Comparison of ENCODE assay signal across 18 cellular contexts in the genomic region with DNA sequence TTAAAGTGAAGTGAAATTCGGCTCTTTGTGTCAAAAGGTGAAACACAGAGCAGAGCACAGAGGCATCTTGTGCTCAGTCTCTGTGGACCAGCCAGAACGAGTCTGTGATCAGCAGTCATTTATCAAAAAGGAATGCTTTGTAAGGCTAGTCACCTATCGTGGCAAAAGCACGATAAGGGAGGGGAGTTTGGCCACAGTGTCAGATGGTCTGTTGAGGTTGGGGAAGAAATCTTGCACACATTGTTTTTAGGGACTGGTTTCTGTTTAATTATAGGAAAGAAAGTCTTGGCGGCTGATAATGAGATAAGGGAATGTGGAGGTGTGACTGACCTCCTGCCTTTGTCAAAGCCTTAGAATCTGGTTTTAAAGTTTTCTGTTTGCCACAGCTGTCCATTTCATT. TPM values are rescaled to one million over a fixed set of nuclear protein-coding genes. Genes with fewer than 3 reads are reported as not detected.
DNase-seq lines count a peak whose midpoint lies in the region; FAIRE-seq and TF ChIP-seq lines count a peak whose summit lies in the region.
"Had no signal": no experiment of that assay in that cellular context is flagged by ENCODE, and none has a peak within 500 bp of the region (broad histone marks: within the 10 kb centered on the region; RNA-seq: fewer than 3 reads in every experiment).

No MANE protein-coding gene starts in this region.

- H3K4me1 Mint-ChIP-seq in endothelial cell (ENCODE audit: unreplicated experiment) (peaks cover 43% of the 10 kb centered on the region), nephron (peaks cover 18% of the 10 kb centered on the region)

- peak overlapping the region; percentile 29 for H3K4me3 Mint-ChIP-seq in endothelial cell (ENCODE audit: unreplicated experiment)
- no peak overlapping the region for H3K4me3 Mint-ChIP-seq in nephron
- H3K4me3 Mint-ChIP-seq: dendritic cell treated with granulocyte-macrophage colony-stimulating factor and Interleukin-4, amounts not matched to agents 40 ng/mL and 50 ng/mL, for 4 days; naive thymus-derived CD8-positive, alpha-beta T cell had no signal

- no peak for TF ChIP-seq POLR2A in GM12891 (IDR thresholded peaks at IDR 0.05; ENCODE audit: low read depth, low read length)

- FAIRE-seq in GM12891 (lab: Jason Lieb, UNC) = peak; percentile 41

- no peaks in the 10 kb centered on the region for H3K9me3 ChIP-seq in SK-N-MC (ENCODE audit: low read depth, low read length)
- H3K9me3 ChIP-seq: right lobe of liver had no signal

- no peak overlapping the region for H3K27ac ChIP-seq in SK-N-MC
- H3K27ac ChIP-seq: right lobe of liver, VCaP had no signal

- TF ChIP-seq CTCF in endothelial cell (IDR thresholded peaks at IDR 0.05; ENCODE audit: unreplicated experiment) (no peak), nephron (IDR thresholded peaks at IDR 0.05; ENCODE audit: unreplicated experiment in 3 of 3) (no peak)

- H3K27me3 Mint-ChIP-seq in endothelial cell (ENCODE audit: unreplicated experiment) = peaks cover 5% of the 10 kb centered on the region
- no peaks in the 10 kb centered on the region for H3K27me3 Mint-ChIP-seq in nephron (ENCODE audit: low read depth)
- H3K27me3 Mint-ChIP-seq: naive thymus-derived CD8-positive, alpha-beta T cell had no signal

- peak overlapping the region; percentile 19; the same call in 1 of the 2 replicates for H3K4me3 ChIP-seq in SK-N-MC
- H3K4me3 ChIP-seq: right lobe of liver had no signal

- H3K27ac Mint-ChIP-seq in endothelial cell (ENCODE audit: unreplicated experiment) = peak overlapping the region; percentile 85
- H3K27ac Mint-ChIP-seq in nephron = peak overlapping the region; percentile 8 to 85 (median 18)
- H3K27ac Mint-ChIP-seq: dendritic cell treated with granulocyte-macrophage colony-stimulating factor and Interleukin-4, amounts not matched to agents 40 ng/mL and 50 ng/mL, for 4 days had no signal

- DNase-seq in GM12891 (ENCODE audit: insufficient read length, low spot score) (no peak), SK-N-MC (ENCODE audit: low read depth, low spot score) (no peak), endothelial cell (ENCODE audit: low spot score) (peak; percentile 7), COLO829 (ENCODE audit: low spot score) (no peak), cortex of kidney (lab: John Stamatoyannopoulos, UW) (no peak), NOMO-1 treated with DMSO at 0.1 percent for 48 hours (lab: John Stamatoyannopoulos, UW; ENCODE audit: unreplicated experiment) (no peak), NCI-H2171 treated with DMSO at 0.1 percent for 48 hours (lab: John Stamatoyannopoulos, UW) (no peak)
- DNase-seq: activated CD8-positive, alpha-beta memory T cell treated with anti-CD3 and anti-CD28 coated beads for 24 hours; amygdala; hippocampal formation; Kasumi-1; naive thymus-derived CD8-positive, alpha-beta T cell; NCI-H1436; right lobe of liver; stimulated activated CD4-positive, alpha-beta T cell treated with anti-CD3 and anti-CD28 coated beads, Interleukin-1b, Interleukin-23, amount 100 ng/mL, for 48 hours had no signal

- H3K9ac ChIP-seq in SK-N-MC (ENCODE audit: insufficient read length) = no peak overlapping the region

- H3K9me3 Mint-ChIP-seq in endothelial cell (ENCODE audit: unreplicated experiment) (no peaks in the 10 kb centered on the region), nephron (no peaks in the 10 kb centered on the region)
- H3K9me3 Mint-ChIP-seq: dendritic cell treated with granulocyte-macrophage colony-stimulating factor and Interleukin-4, amounts not matched to agents 40 ng/mL and 50 ng/mL, for 4 days had no signal

- H3K36me3 ChIP-seq in SK-N-MC (ENCODE audit: insufficient read depth, low read length) = no peaks in the 10 kb centered on the region
- H3K36me3 ChIP-seq: right lobe of liver had no signal

- H3K36me3 Mint-ChIP-seq in endothelial cell (ENCODE audit: low read depth, unreplicated experiment) (peaks cover 7% of the 10 kb centered on the region), nephron (ENCODE audit: low read depth) (peaks cover 11% of the 10 kb centered on the region)

TF ChIP-seq in GM12891, 5 proteins besides CTCF, POLR2A, EP300 and RAD21:
- no peak for TF ChIP-seq PAX5 (IDR thresholded peaks at IDR 0.05; ENCODE audit: insufficient read depth, low read length, severe bottlenecking)
- TF ChIP-seq TAF1 (IDR thresholded peaks at IDR 0.05; ENCODE audit: low read depth, low read length) = no peak
- TF ChIP-seq POLR2AphosphoS5 (IDR thresholded peaks at IDR 0.05; ENCODE audit: low read depth, low read length) = no peak
- no peak for TF ChIP-seq SPI1 (IDR thresholded peaks at IDR 0.05; ENCODE audit: low read depth, low read length)
- no peak for TF ChIP-seq POU2F2 (IDR thresholded peaks at IDR 0.05; ENCODE audit: low read depth, low read length)
TF ChIP-seq in GM12891: peak in this region for 0.

RNA-seq across cellular contexts. Expression of a gene that starts 58.2 kb away (rescaled TPM):
- polyA plus RNA-seq in GM12891 (2012; ENCODE audit: low read depth, missing spikeins) = 0.35 TPM
- 2.6 TPM for total RNA-seq in endothelial cell (ENCODE audit: unreplicated experiment)
